8 cellular contexts compared by ENCODE assay signal in the genomic region with DNA sequence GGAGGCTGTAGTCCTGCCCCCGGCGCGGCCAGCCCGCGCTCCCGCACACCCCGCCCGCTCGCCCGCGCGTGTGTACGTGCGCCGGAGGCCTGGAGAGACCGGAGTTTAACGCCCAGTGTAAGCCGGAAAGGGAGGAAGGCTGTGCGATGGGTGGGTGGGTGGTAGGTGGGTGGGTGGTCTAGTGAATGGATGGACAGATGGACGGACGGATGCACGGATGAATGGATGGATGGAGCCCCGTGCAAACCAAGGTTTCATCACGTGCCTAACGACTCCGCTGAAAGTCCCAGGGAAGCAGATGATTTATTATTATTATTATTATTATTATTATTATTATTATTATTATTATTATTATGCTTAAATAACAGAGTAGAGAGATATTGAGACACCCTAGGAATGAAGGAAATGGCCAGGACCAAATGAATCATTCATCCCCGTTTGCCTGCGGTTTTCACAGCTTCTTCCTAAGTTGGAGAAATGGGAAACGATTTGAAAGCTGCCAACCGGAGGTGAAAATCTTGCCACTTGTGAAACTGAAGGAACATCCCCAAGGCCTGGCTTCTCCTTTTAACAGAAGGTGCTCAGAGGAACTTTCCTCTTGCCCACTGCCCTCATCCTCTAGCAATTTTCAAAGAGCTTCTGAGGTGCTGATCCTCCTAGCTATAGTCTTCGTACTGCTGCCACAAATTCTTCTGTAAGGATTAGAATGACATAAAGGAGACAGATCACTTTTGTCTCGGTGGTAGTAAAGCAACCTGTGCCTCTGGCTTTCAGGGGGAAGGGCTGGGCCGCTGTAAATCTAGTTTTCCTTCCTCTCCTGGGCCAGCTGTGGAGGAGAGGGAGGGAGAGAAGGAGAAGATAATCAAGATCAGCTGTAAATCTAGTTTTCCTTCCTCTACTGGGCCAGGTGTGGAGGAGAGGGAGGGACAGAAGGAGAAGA. TPM values are rescaled to one million over a fixed set of nuclear protein-coding genes. Genes with fewer than 3 reads are reported as not detected.
DNase-seq lines count a peak whose midpoint lies in the region; ATAC-seq, FAIRE-seq and TF ChIP-seq lines count a peak whose summit lies in the region.

No MANE protein-coding gene starts in this region.

- H2BK12ac ChIP-seq in H1 (ENCODE audit: low read depth, low read length), result no peak overlapping the region

- peaks cover 10% of the 10 kb centered on the region for H3K23me2 ChIP-seq in H1 (ENCODE audit: low read depth, low read length)

- POLR2A ChIA-PET in IMR-90 (lab: Charles Lee; ENCODE audit: unreplicated experiment), result no interaction called here
- POLR2A ChIA-PET in H1 (lab: Charles Lee; ENCODE audit: partially characterized antibody), result no interaction called here

- H4K20me1 ChIP-seq in BLaER1, result no peaks in the 10 kb centered on the region
- no peaks in the 10 kb centered on the region for H4K20me1 ChIP-seq in IMR-90 (ENCODE audit: insufficient read depth, low read length)
- H4K20me1 ChIP-seq in H1 (replicated peaks in 1 of 2; ENCODE audit: control insufficient read depth in 1 of 2, insufficient read depth in 2 of 2, low read length in 2 of 2), result no peaks in the 10 kb centered on the region

- H3K4me3 ChIP-seq in BLaER1 (peak overlapping the region; percentile 70), IMR-90 (ENCODE audit: insufficient read depth, low read depth, low read length) (peak overlapping the region; percentile 59), H1 (ENCODE audit: extremely low read depth in 1 of 4, insufficient read depth in 2 of 4, low read depth in 3 of 4, low read length in 4 of 4) (peak overlapping the region; percentile 58 to 90 (median 64)), neuron (ENCODE audit: low read length) (peak overlapping the region; percentile 64)

- H4K91ac ChIP-seq in IMR-90 (ENCODE audit: insufficient read depth, low read depth, low read length), result no peak overlapping the region
- no peak overlapping the region for H4K91ac ChIP-seq in H1 (replicated peaks; ENCODE audit: insufficient read length, low read length)

- CTCF ChIA-PET in IMR-90 (lab: Yijun Ruan, JAX), result no interaction called here
- CTCF ChIA-PET in H1 (lab: Charles Lee; ENCODE audit: partially characterized antibody), result interaction anchor here (0.6 kb wide), 1 partner anchor 645 kb away, joined by 3 read pairs; no protein-coding TSS in a partner anchor

- H2AK9ac ChIP-seq in IMR-90 (replicated peaks; ENCODE audit: low read depth, low read length, poor library complexity), result no peak overlapping the region

- H3K56ac ChIP-seq in IMR-90 (ENCODE audit: extremely low read depth, insufficient read depth, low read length), result no peak overlapping the region
- H3K56ac ChIP-seq in H1 (replicated peaks; ENCODE audit: insufficient read length, low read depth, low read length), result no peak overlapping the region

- no peak overlapping the region for H4K8ac ChIP-seq in IMR-90 (ENCODE audit: low read depth in 2 of 2, low read length in 2 of 2)
- no peak overlapping the region for H4K8ac ChIP-seq in H1 (ENCODE audit: extremely low read depth, insufficient read depth, low read length)

- peaks cover 10% of the 10 kb centered on the region; the same call in 1 of the 2 replicates for H3K9me3 ChIP-seq in BLaER1
- no peaks in the 10 kb centered on the region for H3K9me3 ChIP-seq in IMR-90 (ENCODE audit: control insufficient read depth, insufficient read depth, low read length)
- H3K9me3 ChIP-seq in H1 (ENCODE audit: insufficient read depth in 2 of 2, low read depth in 1 of 2, low read length in 1 of 2), result no peaks in the 10 kb centered on the region
- no peaks in the 10 kb centered on the region for H3K9me3 ChIP-seq in neuron (ENCODE audit: low read length)

- H2AK5ac ChIP-seq in IMR-90 (ENCODE audit: low read depth, low read length) (no peak overlapping the region), H1 (ENCODE audit: low read depth, low read length) (no peak overlapping the region)

- TF ChIP-seq CTCF in IMR-90 (conservative IDR thresholded peaks at IDR 0.05; ENCODE audit: low read depth, low read length) (no peak), H1 (IDR thresholded peaks at IDR 0.05; ENCODE audit: control extremely low read depth in 1 of 3, insufficient read depth in 1 of 3, low read depth in 1 of 3, low read length in 3 of 3) (no peak)

- H3K27ac ChIP-seq in BLaER1 (no peak overlapping the region), IMR-90 (ENCODE audit: insufficient read depth, low read length) (no peak overlapping the region), H1 (ENCODE audit: low read depth, low read length) (no peak overlapping the region)

- BruUV-seq in IMR-90 (replicated peaks; lab: Mats Ljungman, UMichigan), result no TSS peak

- in situ Hi-C loops in IMR-90 (cut with MboI; ENCODE audit: low sequenced_read_pairs), result no loop called here

- H2BK5ac ChIP-seq in IMR-90 (ENCODE audit: low read depth, low read length, poor library complexity, severe bottlenecking) (no peak overlapping the region), H1 (ENCODE audit: low read depth, low read length) (no peak overlapping the region)

- intact Hi-C loops in IMR-90 (cut with micrococcal nuclease), result loop anchor here (5.0 kb wide), 1 partner anchor 125 kb away; no protein-coding TSS in a partner anchor

- dilution Hi-C loops in IMR-90 (cut with HindIII; ENCODE audit: low sequenced_read_pairs, unreplicated experiment), result no loop called here

- H3K9me1 ChIP-seq in IMR-90 (ENCODE audit: insufficient read depth, low read length), result no peaks in the 10 kb centered on the region

- H3K18ac ChIP-seq in IMR-90 (ENCODE audit: low read depth, low read length) (no peak overlapping the region), H1 (ENCODE audit: extremely low read depth, low read length) (no peak overlapping the region)

- no peaks in the 10 kb centered on the region for H3K4me1 ChIP-seq in BLaER1
- H3K4me1 ChIP-seq in IMR-90 (ENCODE audit: control insufficient read depth, insufficient read depth, low read length), result no peaks in the 10 kb centered on the region
- H3K4me1 ChIP-seq in H1 (replicated peaks in 1 of 4; ENCODE audit: control insufficient read depth in 3 of 4, insufficient read depth in 4 of 4, low read length in 3 of 4), result peaks cover 0 to 5% (median 3%) of the 10 kb centered on the region in 4 experiments; a peak in 5 of 7 replicates
- peaks cover 3% of the 10 kb centered on the region for H3K4me1 ChIP-seq in neuron (ENCODE audit: insufficient read depth, low read length)

- no peak for TF ChIP-seq EP300 in H1 (IDR thresholded peaks at IDR 0.05; ENCODE audit: borderline replicate concordance in 1 of 2, low read depth in 2 of 2, low read length in 2 of 2)

- no peak overlapping the region for H4K5ac ChIP-seq in IMR-90 (ENCODE audit: low read depth, low read length)
- H4K5ac ChIP-seq in H1 (ENCODE audit: insufficient read length, low read depth, low read length), result no peak overlapping the region

- peaks cover 30% of the 10 kb centered on the region for H3K27me3 ChIP-seq in BLaER1
- peaks cover 15% of the 10 kb centered on the region for H3K27me3 ChIP-seq in IMR-90 (ENCODE audit: control insufficient read depth, insufficient read depth, low read length)
- peaks cover 0 to 18% (median 9%) of the 10 kb centered on the region in 4 experiments; a peak in 3 of 7 replicates for H3K27me3 ChIP-seq in H1 (replicated peaks in 1 of 4; ENCODE audit: control insufficient read depth in 3 of 4, extremely low read depth in 1 of 4, insufficient read depth in 3 of 4, low read length in 3 of 4)
- H3K27me3 ChIP-seq in neuron (ENCODE audit: insufficient read depth, low read length), result peaks cover 24% of the 10 kb centered on the region

- TF ChIP-seq POLR2A in IMR-90 (IDR thresholded peaks at IDR 0.05; ENCODE audit: low read depth, low read length), result no peak
- TF ChIP-seq POLR2A in H1 (IDR thresholded peaks at IDR 0.05; ENCODE audit: control extremely low read depth in 1 of 2, low read depth in 2 of 2, low read length in 2 of 2), result no peak

- no peaks in the 10 kb centered on the region for H3K79me1 ChIP-seq in IMR-90 (ENCODE audit: low read depth in 1 of 2, low read length in 2 of 2)
- H3K79me1 ChIP-seq in H1 (ENCODE audit: low read depth, low read length), result no peaks in the 10 kb centered on the region

- H2BK15ac ChIP-seq in IMR-90 (ENCODE audit: low read depth, low read length), result no peak overlapping the region
- no peak overlapping the region for H2BK15ac ChIP-seq in H1 (ENCODE audit: low read length)

- H3K4me2 ChIP-seq in BLaER1 (peak overlapping the region; percentile 81), IMR-90 (ENCODE audit: low read depth, low read length) (peak overlapping the region; percentile 67; the same call in 1 of the 2 replicates), H1 (ENCODE audit: insufficient read depth in 1 of 2, low read depth in 2 of 2, low read length in 2 of 2) (peak overlapping the region; percentile 36 to 93)

- H3K14ac ChIP-seq in IMR-90 (replicated peaks; ENCODE audit: low read depth, low read length) (no peak overlapping the region), H1 (ENCODE audit: insufficient read length) (no peak overlapping the region)

- H3K36me3 ChIP-seq in BLaER1 (no peaks in the 10 kb centered on the region), IMR-90 (ENCODE audit: control insufficient read depth, insufficient read depth, low read length) (no peaks in the 10 kb centered on the region), H1 (ENCODE audit: control insufficient read depth in 2 of 4, insufficient read depth in 4 of 4, low read length in 3 of 4) (no peaks in the 10 kb centered on the region), neuron (ENCODE audit: insufficient read depth, low read length) (no peaks in the 10 kb centered on the region)

- H3K9ac ChIP-seq in BLaER1, result no peak overlapping the region
- no peak overlapping the region for H3K9ac ChIP-seq in IMR-90 (ENCODE audit: low read depth, low read length)
- peak overlapping the region in 2 of 4 experiments; percentile 59 to 81; a peak in 1 of 7 replicates for H3K9ac ChIP-seq in H1 (replicated peaks in 1 of 4; ENCODE audit: extremely low read depth in 1 of 4, low read depth in 3 of 4, low read length in 3 of 4)

- no peak for DNase-seq in IMR-90
- no peak for DNase-seq in H1 (ENCODE audit: low read depth in 1 of 2, low spot score in 2 of 2)
- DNase-seq in ureter (ENCODE audit: low spot score), result no peak
- DNase-seq in NCI-H526 (lab: John Stamatoyannopoulos, UW), result no peak

- no peak overlapping the region for H2BK20ac ChIP-seq in IMR-90 (ENCODE audit: low read depth, low read length)
- no peak overlapping the region for H2BK20ac ChIP-seq in H1 (ENCODE audit: low read length)

- peak overlapping the region; percentile 89 for H2AFZ ChIP-seq in IMR-90 (replicated peaks; ENCODE audit: low read length, poor library complexity)
- peak overlapping the region; percentile 60; the same call in 1 of the 2 replicates for H2AFZ ChIP-seq in H1 (ENCODE audit: low read length)
- peak overlapping the region; percentile 94 for H2AFZ ChIP-seq in neuron (ENCODE audit: low read depth, low read length)

- H3K4ac ChIP-seq in IMR-90 (ENCODE audit: low read depth, low read length) (no peak overlapping the region), H1 (replicated peaks; ENCODE audit: insufficient read length, low read depth, low read length) (no peak overlapping the region)

- WGBS in IMR-90 (ENCODE audit: extremely low coverage in 2 of 2, insufficient read length in 1 of 2), 2 experiments, result 8% methylated on average over 15 of the region's 33 CpGs; no CpG with 5 or more reads in 1 of the 2 experiments
- WGBS in H1 (ENCODE audit: extremely low coverage in 1 of 2, insufficient coverage in 1 of 2, insufficient read length in 1 of 2, insufficient replicate concordance in 2 of 2, low coverage in 1 of 2, low lambda C conversion rate in 2 of 2, missing lambda C conversion rate in 1 of 2), 2 experiments, result 55% methylated on average over 12 of the region's 33 CpGs; no CpG with 5 or more reads in 1 of the 2 experiments

- ATAC-seq in IMR-90 (ENCODE audit: low read depth), result no peak
- ATAC-seq in GM19463 (IDR thresholded peaks at IDR 0.05; ENCODE audit: unreplicated experiment), result no peak
- no peak for ATAC-seq in GM21576 (IDR thresholded peaks at IDR 0.05; ENCODE audit: unreplicated experiment)

- H3K79me2 ChIP-seq in H1 (ENCODE audit: control insufficient read depth in 1 of 2, insufficient read depth in 2 of 2, low read length in 2 of 2), result no peaks in the 10 kb centered on the region

- no peak overlapping the region for H3K23ac ChIP-seq in IMR-90 (ENCODE audit: low read depth, low read length)
- H3K23ac ChIP-seq in H1 (ENCODE audit: insufficient read length), result no peak overlapping the region

- FAIRE-seq in H1 (lab: Jason Lieb, UNC), result no peak

- no peak for TF ChIP-seq RAD21 in IMR-90 (IDR thresholded peaks at IDR 0.05; ENCODE audit: low read length)
- TF ChIP-seq RAD21 in H1 (IDR thresholded peaks at IDR 0.05 in 1 of 2, conservative IDR thresholded peaks at IDR 0.05 in 1 of 2; ENCODE audit: low read depth in 2 of 2, low read length in 2 of 2), result no peak

- no peak overlapping the region for H2BK120ac ChIP-seq in IMR-90 (ENCODE audit: low read depth, low read length)
- H2BK120ac ChIP-seq in H1 (replicated peaks; ENCODE audit: low read depth, low read length), result no peak overlapping the region

RNA-seq across cellular contexts. Expression of gene RGS7, which starts 0.6 kb away (rescaled TPM):
- 0.72 and 0.83 TPM in 2 replicates for total RNA-seq in IMR-90 (2012; rRNA removed)
- 0.47 and 0.58 TPM in 2 replicates for polyA plus RNA-seq in IMR-90 (2012; rRNA removed)
- 0.10 and 0.14 TPM in 2 replicates for polyA plus RNA-seq in IMR-90 (2012; cell fraction: cytosol; rRNA removed)
- 0.14 and 0.32 TPM in 2 replicates for polyA plus RNA-seq in IMR-90 (2012; cell fraction: nucleus; rRNA removed; ENCODE audit: low replicate concordance)
- 2.1 and 3.0 TPM in 2 replicates for total RNA-seq in H1 (2021; fragmentation: NEBNext Ultra II Directional; extraction: Animal tissue kit (Norgen Biotek cat#: 25700))
- 0.88 and 1.6 TPM in 2 replicates for polyA plus RNA-seq in H1 (2011; rRNA removed)
- 1.6 TPM for polyA plus RNA-seq in H1 (2011; cell fraction: cytosol; rRNA removed)
- polyA plus RNA-seq in H1 (2011; cell fraction: nucleus; rRNA removed), result 1.1 TPM
- polyA plus RNA-seq in H1 (2012, experiment 1 of 2), result 1.7 to 2.6 TPM (median 2.2 TPM) in 4 replicates
- 0.51 TPM for polyA plus RNA-seq in H1 (2012, experiment 2 of 2)
- 1.2 TPM for polyA plus RNA-seq in H1 (2013, experiment 1 of 2)
- 1.2 TPM for polyA plus RNA-seq in H1 (2013, experiment 2 of 2)
- 1.3 and 2.4 TPM in 2 replicates for polyA minus RNA-seq in H1 (2011; rRNA and poly(A)+ RNA removed)
- 1.7 TPM for polyA minus RNA-seq in H1 (2011; cell fraction: cytosol; rRNA and poly(A)+ RNA removed)
- 5.5 TPM for polyA minus RNA-seq in H1 (2011; cell fraction: nucleus; rRNA and poly(A)+ RNA removed)
- 0.60 TPM for total RNA-seq in ureter
